In the genomic region with DNA sequence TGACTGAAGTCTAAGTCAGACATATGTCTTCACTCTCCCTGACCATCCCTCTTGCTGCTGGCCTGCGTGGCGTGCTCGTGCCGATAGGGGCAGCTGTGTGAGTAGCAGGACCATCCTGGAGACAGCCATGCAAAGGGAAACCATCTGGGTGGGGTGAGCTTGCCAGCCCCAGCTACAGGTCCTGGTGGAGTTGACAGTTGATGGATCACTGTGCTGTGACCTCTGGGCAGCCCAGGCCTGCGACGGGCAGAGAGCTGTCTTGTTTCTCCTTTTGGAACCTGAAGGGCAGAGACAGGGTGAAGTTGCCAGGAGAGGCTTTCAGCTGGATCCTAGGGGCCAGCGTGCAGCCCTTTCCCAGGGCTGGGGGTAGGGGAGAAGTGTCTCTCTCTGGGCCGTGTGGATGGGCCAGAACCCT, we compare ENCODE assay signal across 11 cellular contexts. TPM values are rescaled to one million over a fixed set of nuclear protein-coding genes. Genes with fewer than 3 reads are reported as not detected.
DNase-seq lines count a peak whose midpoint lies in the region; ATAC-seq and FAIRE-seq lines count a peak whose summit lies in the region.
"Had no signal": no experiment of that assay in that cellular context is flagged by ENCODE, and none has a peak within 500 bp of the region (broad histone marks: within the 10 kb centered on the region; RNA-seq: fewer than 3 reads in every experiment).

No MANE protein-coding gene starts in this region.

- H3K4me3 ChIP-seq in small intestine (ENCODE audit: low read depth in 1 of 2, low read length in 2 of 2): no peak overlapping the region
- H3K4me3 ChIP-seq: pancreas had no signal

- H3K4me3 Mint-ChIP-seq in activated T-helper 17 cell treated with anti-CD3 and anti-CD28 coated beads, Interleukin-2, amount 50 U/mL, for 72 hours: no peak overlapping the region
- H3K4me3 Mint-ChIP-seq in T-cell: no peak overlapping the region

- H3K27me3 Mint-ChIP-seq in activated T-helper 17 cell treated with anti-CD3 and anti-CD28 coated beads, Interleukin-2, amount 50 U/mL, for 72 hours: no peaks in the 10 kb centered on the region
- H3K27me3 Mint-ChIP-seq in T-cell: no peaks in the 10 kb centered on the region

- POLR2A ChIA-PET in T-cell (lab: Charles Lee): no interaction called here

- DNase-seq in GM03348 (ENCODE audit: low spot score) (peak; percentile 36), cerebellar cortex (ENCODE audit: low spot score) (peak; percentile 13), left kidney (ENCODE audit: low read depth, low spot score) (peak; percentile 90), small intestine (no peak), HuH-7.5 (ENCODE audit: low spot score) (no peak), T-cell (no peak)
- DNase-seq: activated CD4-positive, alpha-beta T cell treated with anti-CD3 and anti-CD28 coated beads, Interleukin-2, amount 50 U/mL, for 48 hours; NCI-H2171; pancreas had no signal

- 62 to 90% (median 88%) methylated on average over 8 of the region's 8 CpGs for WGBS in small intestine, 3 donors

- H3K4me1 ChIP-seq in small intestine (ENCODE audit: control insufficient read depth in 2 of 2, insufficient read depth in 1 of 2, low read depth in 1 of 2, low read length in 1 of 2): peaks cover 15 to 19% of the 10 kb centered on the region in 2 donors
- H3K4me1 ChIP-seq: pancreas had no signal

- H3K4me1 Mint-ChIP-seq in activated T-helper 17 cell treated with anti-CD3 and anti-CD28 coated beads, Interleukin-2, amount 50 U/mL, for 72 hours: peaks cover 26% of the 10 kb centered on the region
- peaks cover 20 to 45% (median 39%) of the 10 kb centered on the region in 3 donors for H3K4me1 Mint-ChIP-seq in T-cell

- no peak overlapping the region for H3K27ac Mint-ChIP-seq in activated T-helper 17 cell treated with anti-CD3 and anti-CD28 coated beads, Interleukin-2, amount 50 U/mL, for 72 hours
- H3K27ac Mint-ChIP-seq in T-cell: no peak overlapping the region

- H3K27me3 ChIP-seq in small intestine (ENCODE audit: control insufficient read depth in 2 of 2, insufficient read depth in 2 of 2, low read length in 2 of 2): no peaks in the 10 kb centered on the region
- H3K27me3 ChIP-seq: pancreas had no signal

- CTCF ChIA-PET in T-cell (lab: Charles Lee): no interaction called here

- ATAC-seq in activated T-helper 17 cell treated with anti-CD3 and anti-CD28 coated beads, Interleukin-2, amount 50 U/mL, for 72 hours (replicated peaks): no peak
- no peak for ATAC-seq in T-cell (replicated peaks in 1 of 4)
- ATAC-seq in GM18519 (IDR thresholded peaks at IDR 0.05; ENCODE audit: low FRiP score, unreplicated experiment): no peak

- no peaks in the 10 kb centered on the region for H3K9me3 ChIP-seq in small intestine (ENCODE audit: control insufficient read depth, low read depth)
- H3K9me3 ChIP-seq: pancreas had no signal

- H3K36me3 Mint-ChIP-seq in activated T-helper 17 cell treated with anti-CD3 and anti-CD28 coated beads, Interleukin-2, amount 50 U/mL, for 72 hours (ENCODE audit: low read depth): no peaks in the 10 kb centered on the region
- H3K36me3 Mint-ChIP-seq in T-cell: peaks cover 13% of the 10 kb centered on the region

- H3K9me3 Mint-ChIP-seq in activated T-helper 17 cell treated with anti-CD3 and anti-CD28 coated beads, Interleukin-2, amount 50 U/mL, for 72 hours: no peaks in the 10 kb centered on the region
- H3K9me3 Mint-ChIP-seq in T-cell: peaks cover 3 to 5% (median 4%) of the 10 kb centered on the region in 3 donors

- FAIRE-seq in small intestine (lab: Jason Lieb, UNC): no peak
- FAIRE-seq: pancreas had no signal

- H3K27ac ChIP-seq in small intestine (ENCODE audit: low read depth in 1 of 2, low read length in 1 of 2): peak overlapping the region; percentile 76 to 88

- H3K36me3 ChIP-seq in small intestine (ENCODE audit: control insufficient read depth in 2 of 2, insufficient read depth in 2 of 2, low read length in 2 of 2): no peaks in the 10 kb centered on the region
- H3K36me3 ChIP-seq: pancreas had no signal

RNA-seq across cellular contexts. Expression of a gene that starts 44.7 kb away (rescaled TPM):
- polyA plus RNA-seq in small intestine: 10 to 100 TPM; 24.4 to 50.5 (median 27.7) TPM
- 10 to 100 TPM; 18.9 to 28.2 TPM for total RNA-seq in activated T-helper 17 cell treated with anti-CD3 and anti-CD28 coated beads, Interleukin-2, amount 50 U/mL, for 72 hours
- total RNA-seq in T-cell: 10 to 100 TPM; 21.7 to 36.8 (median 30.6) TPM

Comparison
In these comparisons a context has a peak if more than half of its experiments do, and no peak if none do; other contexts are left out.
1. DNase-seq: peak in GM03348 (single experiment), cerebellar cortex (single experiment) and left kidney (single experiment); none in small intestine (single experiment), HuH-7.5 (single experiment) and T-cell (0 of 34).